Comparison of ENCODE assay signal across 3 cellular contexts in the genomic region with DNA sequence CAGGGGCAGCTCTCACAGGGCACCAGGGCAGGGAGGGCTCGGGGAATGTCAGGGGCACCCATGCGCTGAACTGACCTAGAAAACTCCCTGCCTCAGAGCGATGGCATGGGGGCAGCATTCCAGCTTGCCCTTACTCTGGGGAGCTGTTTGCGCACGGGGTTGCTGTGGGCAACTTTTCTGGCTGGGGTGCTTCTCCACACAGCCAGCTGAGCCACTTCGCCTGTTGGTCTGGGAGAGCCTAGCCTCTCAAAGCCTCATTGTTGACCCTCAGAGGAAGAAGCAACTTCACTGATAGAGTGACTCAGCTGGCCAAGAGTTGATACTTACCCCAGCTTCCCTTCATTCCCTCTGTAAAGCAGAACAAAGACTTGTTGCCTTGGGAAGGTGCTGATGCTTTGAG.
TF ChIP-seq lines count a peak whose summit lies in the region.

No MANE protein-coding gene starts in this region.

TF ChIP-seq in A549, 52 proteins besides CTCF, POLR2A, EP300 and RAD21 (continued from another document and continues in another):
- no peak for TF ChIP-seq ZC3H11A (IDR thresholded peaks at IDR 0.05)
- no peak for TF ChIP-seq NPAS2 (CRISPR knock-in tag; IDR thresholded peaks at IDR 0.05; ENCODE audit: borderline replicate concordance)
- no peak for TF ChIP-seq CBX8 (IDR thresholded peaks at IDR 0.05)
- TF ChIP-seq, protein P1, sequence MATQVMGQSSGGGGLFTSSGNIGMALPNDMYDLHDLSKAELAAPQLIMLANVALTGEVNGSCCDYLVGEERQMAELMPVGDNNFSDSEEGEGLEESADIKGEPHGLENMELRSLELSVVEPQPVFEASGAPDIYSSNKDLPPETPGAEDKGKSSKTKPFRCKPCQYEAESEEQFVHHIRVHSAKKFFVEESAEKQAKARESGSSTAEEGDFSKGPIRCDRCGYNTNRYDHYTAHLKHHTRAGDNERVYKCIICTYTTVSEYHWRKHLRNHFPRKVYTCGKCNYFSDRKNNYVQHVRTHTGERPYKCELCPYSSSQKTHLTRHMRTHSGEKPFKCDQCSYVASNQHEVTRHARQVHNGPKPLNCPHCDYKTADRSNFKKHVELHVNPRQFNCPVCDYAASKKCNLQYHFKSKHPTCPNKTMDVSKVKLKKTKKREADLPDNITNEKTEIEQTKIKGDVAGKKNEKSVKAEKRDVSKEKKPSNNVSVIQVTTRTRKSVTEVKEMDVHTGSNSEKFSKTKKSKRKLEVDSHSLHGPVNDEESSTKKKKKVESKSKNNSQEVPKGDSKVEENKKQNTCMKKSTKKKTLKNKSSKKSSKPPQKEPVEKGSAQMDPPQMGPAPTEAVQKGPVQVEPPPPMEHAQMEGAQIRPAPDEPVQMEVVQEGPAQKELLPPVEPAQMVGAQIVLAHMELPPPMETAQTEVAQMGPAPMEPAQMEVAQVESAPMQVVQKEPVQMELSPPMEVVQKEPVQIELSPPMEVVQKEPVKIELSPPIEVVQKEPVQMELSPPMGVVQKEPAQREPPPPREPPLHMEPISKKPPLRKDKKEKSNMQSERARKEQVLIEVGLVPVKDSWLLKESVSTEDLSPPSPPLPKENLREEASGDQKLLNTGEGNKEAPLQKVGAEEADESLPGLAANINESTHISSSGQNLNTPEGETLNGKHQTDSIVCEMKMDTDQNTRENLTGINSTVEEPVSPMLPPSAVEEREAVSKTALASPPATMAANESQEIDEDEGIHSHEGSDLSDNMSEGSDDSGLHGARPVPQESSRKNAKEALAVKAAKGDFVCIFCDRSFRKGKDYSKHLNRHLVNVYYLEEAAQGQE (IDR thresholded peaks at IDR 0.05): no peak
- TF ChIP-seq, protein P2, sequence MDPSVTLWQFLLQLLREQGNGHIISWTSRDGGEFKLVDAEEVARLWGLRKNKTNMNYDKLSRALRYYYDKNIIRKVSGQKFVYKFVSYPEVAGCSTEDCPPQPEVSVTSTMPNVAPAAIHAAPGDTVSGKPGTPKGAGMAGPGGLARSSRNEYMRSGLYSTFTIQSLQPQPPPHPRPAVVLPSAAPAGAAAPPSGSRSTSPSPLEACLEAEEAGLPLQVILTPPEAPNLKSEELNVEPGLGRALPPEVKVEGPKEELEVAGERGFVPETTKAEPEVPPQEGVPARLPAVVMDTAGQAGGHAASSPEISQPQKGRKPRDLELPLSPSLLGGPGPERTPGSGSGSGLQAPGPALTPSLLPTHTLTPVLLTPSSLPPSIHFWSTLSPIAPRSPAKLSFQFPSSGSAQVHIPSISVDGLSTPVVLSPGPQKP (IDR thresholded peaks at IDR 0.05; ENCODE audit: low read depth, low read length): no peak
- no peak for TF ChIP-seq SMC3 (IDR thresholded peaks at IDR 0.05)
- no peak for TF ChIP-seq RCOR1 (IDR thresholded peaks at IDR 0.05; ENCODE audit: low read depth, low read length)
- TF ChIP-seq, protein P3, sequence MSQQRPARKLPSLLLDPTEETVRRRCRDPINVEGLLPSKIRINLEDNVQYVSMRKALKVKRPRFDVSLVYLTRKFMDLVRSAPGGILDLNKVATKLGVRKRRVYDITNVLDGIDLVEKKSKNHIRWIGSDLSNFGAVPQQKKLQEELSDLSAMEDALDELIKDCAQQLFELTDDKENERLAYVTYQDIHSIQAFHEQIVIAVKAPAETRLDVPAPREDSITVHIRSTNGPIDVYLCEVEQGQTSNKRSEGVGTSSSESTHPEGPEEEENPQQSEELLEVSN (IDR thresholded peaks at IDR 0.05; ENCODE audit: borderline replicate concordance, low read depth): no peak
- no peak for TF ChIP-seq CHD2 (IDR thresholded peaks at IDR 0.05; ENCODE audit: low read length, partially characterized antibody)
- no peak for TF ChIP-seq GATA3 (IDR thresholded peaks at IDR 0.05; ENCODE audit: borderline replicate concordance)
- TF ChIP-seq, protein P4, sequence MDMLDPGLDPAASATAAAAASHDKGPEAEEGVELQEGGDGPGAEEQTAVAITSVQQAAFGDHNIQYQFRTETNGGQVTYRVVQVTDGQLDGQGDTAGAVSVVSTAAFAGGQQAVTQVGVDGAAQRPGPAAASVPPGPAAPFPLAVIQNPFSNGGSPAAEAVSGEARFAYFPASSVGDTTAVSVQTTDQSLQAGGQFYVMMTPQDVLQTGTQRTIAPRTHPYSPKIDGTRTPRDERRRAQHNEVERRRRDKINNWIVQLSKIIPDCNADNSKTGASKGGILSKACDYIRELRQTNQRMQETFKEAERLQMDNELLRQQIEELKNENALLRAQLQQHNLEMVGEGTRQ (IDR thresholded peaks at IDR 0.05): no peak
- TF ChIP-seq ZNF302 (CRISPR knock-in tag; IDR thresholded peaks at IDR 0.05): no peak
- TF ChIP-seq BHLHE40 (IDR thresholded peaks at IDR 0.05; ENCODE audit: low read depth, low read length): no peak

TF ChIP-seq in IMR-90, 13 proteins besides CTCF, POLR2A, EP300 and RAD21 (continued from another document):
- TF ChIP-seq BHLHE40 (IDR thresholded peaks at IDR 0.05; ENCODE audit: low read depth, low read length): no peak
- TF ChIP-seq RFX5 (IDR thresholded peaks at IDR 0.05; ENCODE audit: low read depth, low read length): no peak
- TF ChIP-seq, protein P2 (IDR thresholded peaks at IDR 0.05; ENCODE audit: borderline replicate concordance, low read depth, low read length): no peak
- no peak for TF ChIP-seq FOS (IDR thresholded peaks at IDR 0.05; ENCODE audit: low read depth, low read length)

TF ChIP-seq in GM12891, 5 proteins besides CTCF, POLR2A, EP300 and RAD21 (continued from another document):
- TF ChIP-seq SPI1 (IDR thresholded peaks at IDR 0.05; ENCODE audit: low read depth, low read length): no peak
